In genomic region chr7:22549667-22550513, GRCh38 we compare ENCODE assay signal across 8 cellular contexts. TPM values are rescaled to one million over a fixed set of nuclear protein-coding genes. Genes with fewer than 3 reads are reported as not detected.
A peak's percentile ranks its signal among the peaks of the same experiment; 100 is the strongest.
DNase-seq lines count a peak whose midpoint lies in the region; ATAC-seq and TF ChIP-seq lines count a peak whose summit lies in the region.

No MANE protein-coding gene starts in this region.

- H3K4me1 ChIP-seq in mesenchymal stem cell (ENCODE audit: control insufficient read depth, insufficient read depth, low read depth, low read length), result peaks cover 9% of the 10 kb centered on the region

- DNase-seq in AG10803 (ENCODE audit: low read depth) (no peak), GM13977 (ENCODE audit: low spot score) (peak; percentile 55), NCI-H524 treated with DMSO at 0.1 percent for 48 hours (lab: John Stamatoyannopoulos, UW) (peak; percentile 9), brain microvascular endothelial cell (peak; percentile 19), mesenchymal stem cell (peak; percentile 16), putamen (ENCODE audit: low spot score) (no peak)
- no peak for DNase-seq in effector CD8-positive, alpha-beta T cell (lab: John Stamatoyannopoulos, UW)

- no peaks in the 10 kb centered on the region for H3K9me3 ChIP-seq in mesenchymal stem cell (ENCODE audit: control insufficient read depth, low read length)

- WGBS in mesenchymal stem cell, result 2% methylated on average over 37 of the region's 48 CpGs

- H2BK12ac ChIP-seq in mesenchymal stem cell (ENCODE audit: low read length in 2 of 2), result no peak overlapping the region

- H3K23ac ChIP-seq in mesenchymal stem cell (ENCODE audit: low read length in 2 of 2), result no peak overlapping the region

- no peaks in the 10 kb centered on the region for H3K79me1 ChIP-seq in mesenchymal stem cell (replicated peaks; ENCODE audit: low read length, poor library complexity, severe bottlenecking)

- H3K14ac ChIP-seq in mesenchymal stem cell (ENCODE audit: low read length in 2 of 2), result no peak overlapping the region

- H4K8ac ChIP-seq in mesenchymal stem cell (ENCODE audit: low read length), result peak overlapping the region; percentile 87

- TF ChIP-seq CTCF in AG10803 (conservative IDR thresholded peaks at IDR 0.05; ENCODE audit: low read length), result peak; percentile 29
- TF ChIP-seq CTCF in GM13977 (IDR thresholded peaks at IDR 0.05; ENCODE audit: extremely low read depth, insufficient read depth, missing control alignments), result peak; percentile 83
- TF ChIP-seq CTCF in brain microvascular endothelial cell (IDR thresholded peaks at IDR 0.05; ENCODE audit: low read depth, low read length, missing control alignments), result peak; percentile 81

- H3K18ac ChIP-seq in mesenchymal stem cell (ENCODE audit: low read depth in 1 of 2, low read length in 2 of 2), result peak overlapping the region; percentile 28 to 61

- no peak overlapping the region for H3K27ac ChIP-seq in brain microvascular endothelial cell
- no peak overlapping the region for H3K27ac ChIP-seq in mesenchymal stem cell (ENCODE audit: low read length, poor library complexity, severe bottlenecking)

- H3K4ac ChIP-seq in mesenchymal stem cell (ENCODE audit: low read depth in 1 of 2, low read length in 2 of 2), result no peak overlapping the region

- no peak for ATAC-seq in HG03378 (IDR thresholded peaks at IDR 0.05; ENCODE audit: unreplicated experiment)

- peak overlapping the region; percentile 58 for H4K91ac ChIP-seq in mesenchymal stem cell (ENCODE audit: low read length)

- H3K27me3 ChIP-seq in brain microvascular endothelial cell (replicated peaks), result no peaks in the 10 kb centered on the region
- peaks cover 38 to 87% of the 10 kb centered on the region in 2 experiments for H3K27me3 ChIP-seq in mesenchymal stem cell (ENCODE audit: control insufficient read depth in 1 of 2, insufficient read depth in 1 of 2, low read length in 2 of 2)

- H2BK120ac ChIP-seq in mesenchymal stem cell (ENCODE audit: low read depth, low read length), result no peak overlapping the region

- peak overlapping the region; percentile 6 for H2AFZ ChIP-seq in mesenchymal stem cell (ENCODE audit: low read depth, low read length)

- peak overlapping the region; percentile 44 for H3K9ac ChIP-seq in mesenchymal stem cell (ENCODE audit: low read length)

- H3K4me3 ChIP-seq in AG10803 (ENCODE audit: low read length), result peak overlapping the region; percentile 51
- H3K4me3 ChIP-seq in brain microvascular endothelial cell (ENCODE audit: low read depth, low read length), result peak overlapping the region; percentile 64
- peak overlapping the region; percentile 58 to 75 for H3K4me3 ChIP-seq in mesenchymal stem cell (ENCODE audit: insufficient read depth in 1 of 2, low read depth in 1 of 2, low read length in 2 of 2)

- in situ Hi-C loops in GM13977 (cut with MboI; ENCODE audit: low pct_unique_long_range_greater_than_20kb, low sequenced_read_pairs, unreplicated experiment) (loop anchor here (5.0 to 10.0 kb wide), 2 partner anchors 177 to 505 kb away; partner anchors contain the start of gene IL6), brain microvascular endothelial cell (cut with HindIII; ENCODE audit: low pct_ligation_motif_present, low sequenced_read_pairs) (loop anchor here (25.0 kb wide), 2 partner anchors 187 to 512 kb away; partner anchors contain the start of gene IL6)

- H2AK5ac ChIP-seq in mesenchymal stem cell (ENCODE audit: low read length, severe bottlenecking), result no peak overlapping the region

- no peaks in the 10 kb centered on the region for H3K36me3 ChIP-seq in brain microvascular endothelial cell (replicated peaks)
- no peaks in the 10 kb centered on the region for H3K36me3 ChIP-seq in mesenchymal stem cell (ENCODE audit: control insufficient read depth in 1 of 2, insufficient read depth in 2 of 2, low read depth in 1 of 2, low read length in 2 of 2)

- peak overlapping the region; percentile 74 for H2BK15ac ChIP-seq in mesenchymal stem cell (ENCODE audit: low read depth, poor library complexity, severe bottlenecking)

- peak overlapping the region; percentile 59 for H3K4me2 ChIP-seq in mesenchymal stem cell (ENCODE audit: low read length, poor library complexity, severe bottlenecking)

- H2BK5ac ChIP-seq in mesenchymal stem cell (ENCODE audit: low read depth, low read length, poor library complexity, severe bottlenecking), result no peak overlapping the region

RNA-seq across cellular contexts. Expression of gene STEAP1B, which starts 49.9 kb away (rescaled TPM):
- 1.3 TPM for polyA plus RNA-seq in mesenchymal stem cell (2013, experiment 1 of 2)
- 1.4 TPM for polyA plus RNA-seq in mesenchymal stem cell (2013, experiment 2 of 2)

Comparison
In these comparisons a context has a peak if more than half of its experiments do, and no peak if none do; other contexts are left out.
1. DNase-seq: peak in GM13977 (single experiment), NCI-H524 treated with DMSO at 0.1 percent for 48 hours (single experiment), brain microvascular endothelial cell (single experiment) and mesenchymal stem cell (single experiment); none in AG10803 (single experiment), putamen (single experiment) and effector CD8-positive, alpha-beta T cell (single experiment).
2. CTCF ChIP-seq: peak in every context shown above with its lines; median percentile 83 in GM13977; 81 in brain microvascular endothelial cell; 29 in AG10803.
3. Peak in every context shown above with its lines, with median percentiles within 50 percentile points of each other: H3K4me3 ChIP-seq.